Comparison of ENCODE assay signal across 30 cellular contexts in the genomic region with DNA sequence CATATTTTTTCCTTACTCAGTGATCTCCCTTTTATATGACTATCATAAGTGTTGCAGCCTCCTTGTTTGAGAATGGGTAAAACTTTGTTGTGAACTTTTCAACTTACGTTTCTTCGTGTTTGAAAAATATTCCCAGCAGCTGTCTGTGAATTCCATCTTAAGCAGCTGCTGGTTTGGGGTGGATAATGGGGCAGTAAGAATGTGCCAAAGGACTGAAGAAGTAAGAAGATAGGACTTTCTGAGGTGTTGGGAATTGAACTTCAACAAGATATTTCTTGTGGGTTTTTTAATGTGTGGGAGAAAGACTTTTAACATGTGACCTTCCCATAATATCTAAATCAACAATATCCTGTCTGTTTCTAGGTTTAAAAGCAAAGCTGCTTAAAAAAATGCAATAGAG.
"Had no signal": no experiment of that assay in that cellular context is flagged by ENCODE, and none has a peak within 500 bp of the region (broad histone marks: within the 10 kb centered on the region; RNA-seq: fewer than 3 reads in every experiment).

No MANE protein-coding gene starts in this region.

- H3K27me3 ChIP-seq: brain microvascular endothelial cell, SJSA1 had no signal

- H3K4me1 ChIP-seq: SJSA1 had no signal

- H3K27ac ChIP-seq: brain microvascular endothelial cell, SJSA1, VCaP had no signal

- H3K36me3 ChIP-seq: brain microvascular endothelial cell, SJSA1 had no signal

- ATAC-seq: activated naive CD8-positive, alpha-beta T cell treated with anti-CD3 and anti-CD28 coated beads, Interleukin-2, amount 50 U/mL, for 24 hours; activated T-cell treated with anti-CD3 and anti-CD28 coated beads, Interleukin-2, amount 50 U/mL, for 4 hours; K562; Panc1; SK-N-SH treated with all-trans-retinoic acid at 6 μM for 48 hours had no signal

- H3K9me3 ChIP-seq: SJSA1 had no signal

- DNase-seq: activated B cell treated with CpG ODN at 0.5 μM for 24 hours; activated CD4-positive, alpha-beta memory T cell treated with anti-CD3 and anti-CD28 coated beads for 36 hours; activated CD4-positive, alpha-beta T cell treated with anti-CD3 and anti-CD28 coated beads for 4 hours; activated CD4-positive, alpha-beta T cell treated with anti-CD3 and anti-CD28 coated beads, Interleukin-2, amount 50 U/mL, for 1 hour; activated CD4-positive, CD25-positive, alpha-beta regulatory T cell treated with anti-CD3 and anti-CD28 coated beads, Interleukin-2, amount 50 U/mL, for 72 hours; activated CD8-positive, alpha-beta memory T cell treated with anti-CD3 and anti-CD28 coated beads, Interleukin-2, amount 50 U/mL, for 4 hours; activated gamma-delta T cell treated with Interleukin-2 at 50 U/mL for 16 hours; activated naive CD4-positive, alpha-beta T cell treated with anti-CD3 and anti-CD28 coated beads for 36 hours; activated naive CD8-positive, alpha-beta T cell treated with anti-CD3 and anti-CD28 coated beads, Interleukin-2, amount 50 U/mL, for 24 hours; activated T-cell treated with anti-CD3 and anti-CD28 coated beads for 4 hours; activated T-cell treated with anti-CD3 and anti-CD28 coated beads, Interleukin-2, amount 50 U/mL, for 4 hours; amniotic stem cell; aorta; brain microvascular endothelial cell; NCI-H1105; NCI-H1417 treated with DMSO at 0.1 percent for 48 hours; NCI-H1694; NCI-H1930; NCI-H345; NCI-H524 treated with DMSO at 0.1 percent for 48 hours; SHP77; SW 1271; T-helper 1 cell; T-helper 2 cell; T-helper 9 cell had no signal

- H3K4me3 ChIP-seq: K562, SJSA1 had no signal
